In genomic region chr2:162586311-162586710, GRCh38 we compare ENCODE assay signal across 2 cellular contexts.
A peak's percentile ranks its signal among the peaks of the same experiment; 100 is the strongest.
TF ChIP-seq lines count a peak whose summit lies in the region.

No MANE protein-coding gene starts in this region.

TF ChIP-seq in liver, 16 proteins besides CTCF, POLR2A, EP300 and RAD21 (continued from another document):
- TF ChIP-seq JUND (IDR thresholded peaks at IDR 0.05): no peak
- TF ChIP-seq FOXA2 (IDR thresholded peaks at IDR 0.05): no peak
- no peak for TF ChIP-seq TAF1 (conservative IDR thresholded peaks at IDR 0.05)
- TF ChIP-seq YY1 (IDR thresholded peaks at IDR 0.05): peak; percentile 55
- no peak for TF ChIP-seq GABPA (IDR thresholded peaks at IDR 0.05 in 1 of 2, conservative IDR thresholded peaks at IDR 0.05 in 1 of 2)

TF ChIP-seq in HepG2, 621 proteins besides CTCF, POLR2A, EP300 and RAD21 (continued from another document):
- no peak for TF ChIP-seq KIAA2018 (CRISPR knock-in tag; IDR thresholded peaks at IDR 0.05; ENCODE audit: borderline replicate concordance)
- TF ChIP-seq PITX1 (CRISPR knock-in tag; IDR thresholded peaks at IDR 0.05): no peak
- no peak for TF ChIP-seq ZNF709 (CRISPR knock-in tag; IDR thresholded peaks at IDR 0.05)
- TF ChIP-seq TRIM22 (IDR thresholded peaks at IDR 0.05): no peak
- no peak for TF ChIP-seq HMGXB4 (CRISPR knock-in tag; IDR thresholded peaks at IDR 0.05; ENCODE audit: borderline replicate concordance in 1 of 2, low read depth in 1 of 2)
- no peak for TF ChIP-seq TBX3 (IDR thresholded peaks at IDR 0.05; ENCODE audit: borderline replicate concordance)
- no peak for TF ChIP-seq ZNF772 (CRISPR knock-in tag; IDR thresholded peaks at IDR 0.05)
- no peak for TF ChIP-seq NFE2L1 (CRISPR knock-in tag; IDR thresholded peaks at IDR 0.05; ENCODE audit: borderline replicate concordance)
- no peak for TF ChIP-seq CHD4 (IDR thresholded peaks at IDR 0.05; ENCODE audit: borderline replicate concordance, low read length)
- no peak for TF ChIP-seq ADNP (CRISPR knock-in tag; IDR thresholded peaks at IDR 0.05)
